Comparison of ENCODE assay signal across 1 cellular context in genomic region chr7:150367187-150367510, GRCh38.
TF ChIP-seq lines count a peak whose summit lies in the region.

No MANE protein-coding gene starts in this region.

TF ChIP-seq in H1, 55 proteins besides CTCF, POLR2A, EP300 and RAD21:
- TF ChIP-seq TAF1 (IDR thresholded peaks at IDR 0.05; ENCODE audit: low read depth, low read length) = no peak
- no peak for TF ChIP-seq SIX5 (IDR thresholded peaks at IDR 0.05; ENCODE audit: low read depth, low read length)
- TF ChIP-seq CHD1 (IDR thresholded peaks at IDR 0.05; ENCODE audit: low read depth, low read length) = no peak
- no peak for TF ChIP-seq RBBP5 (IDR thresholded peaks at IDR 0.05; ENCODE audit: borderline replicate concordance, low read depth, low read length)
- no peak for TF ChIP-seq PHF8 (conservative IDR thresholded peaks at IDR 0.05; ENCODE audit: low read depth, low read length)
- no peak for TF ChIP-seq HDAC6 (IDR thresholded peaks at IDR 0.05; ENCODE audit: low read depth, low read length)
- no peak for TF ChIP-seq ATF2 (IDR thresholded peaks at IDR 0.05; ENCODE audit: low read length)
- no peak for TF ChIP-seq RFX5 (IDR thresholded peaks at IDR 0.05; ENCODE audit: borderline replicate concordance, low read depth, low read length)
- TF ChIP-seq SP4 (IDR thresholded peaks at IDR 0.05; ENCODE audit: low read length) = no peak
- no peak for TF ChIP-seq SP1 (IDR thresholded peaks at IDR 0.05; ENCODE audit: low read depth, low read length)
- TF ChIP-seq KDM5A (IDR thresholded peaks at IDR 0.05; ENCODE audit: low read length) = no peak
- TF ChIP-seq ZNF274 (IDR thresholded peaks at IDR 0.05; ENCODE audit: borderline replicate concordance, extremely low read depth, low read length) = no peak
TF ChIP-seq in H1: peak in this region for 0.
